2 cellular contexts compared by ENCODE assay signal in genomic region chr16:324201-324450, GRCh38.
TF ChIP-seq lines count a peak whose summit lies in the region.

No MANE protein-coding gene starts in this region.

TF ChIP-seq in GM23338, 12 proteins besides CTCF, POLR2A, EP300 and RAD21:
- TF ChIP-seq CREB1 (CRISPR knock-in tag; IDR thresholded peaks at IDR 0.05; ENCODE audit: low read depth) (no peak), REST (IDR thresholded peaks at IDR 0.05; ENCODE audit: unreplicated experiment) (no peak), EZH2 (IDR thresholded peaks at IDR 0.05; ENCODE audit: low read depth, unreplicated experiment) (no peak), ZNF114 (CRISPR knock-in tag; IDR thresholded peaks at IDR 0.05) (no peak), EZH2phosphoT487 (IDR thresholded peaks at IDR 0.05; ENCODE audit: unreplicated experiment) (no peak), JUNB (IDR thresholded peaks at IDR 0.05; ENCODE audit: unreplicated experiment) (no peak), NANOG (IDR thresholded peaks at IDR 0.05; ENCODE audit: borderline replicate concordance) (no peak)
- TF ChIP-seq, protein P1, sequence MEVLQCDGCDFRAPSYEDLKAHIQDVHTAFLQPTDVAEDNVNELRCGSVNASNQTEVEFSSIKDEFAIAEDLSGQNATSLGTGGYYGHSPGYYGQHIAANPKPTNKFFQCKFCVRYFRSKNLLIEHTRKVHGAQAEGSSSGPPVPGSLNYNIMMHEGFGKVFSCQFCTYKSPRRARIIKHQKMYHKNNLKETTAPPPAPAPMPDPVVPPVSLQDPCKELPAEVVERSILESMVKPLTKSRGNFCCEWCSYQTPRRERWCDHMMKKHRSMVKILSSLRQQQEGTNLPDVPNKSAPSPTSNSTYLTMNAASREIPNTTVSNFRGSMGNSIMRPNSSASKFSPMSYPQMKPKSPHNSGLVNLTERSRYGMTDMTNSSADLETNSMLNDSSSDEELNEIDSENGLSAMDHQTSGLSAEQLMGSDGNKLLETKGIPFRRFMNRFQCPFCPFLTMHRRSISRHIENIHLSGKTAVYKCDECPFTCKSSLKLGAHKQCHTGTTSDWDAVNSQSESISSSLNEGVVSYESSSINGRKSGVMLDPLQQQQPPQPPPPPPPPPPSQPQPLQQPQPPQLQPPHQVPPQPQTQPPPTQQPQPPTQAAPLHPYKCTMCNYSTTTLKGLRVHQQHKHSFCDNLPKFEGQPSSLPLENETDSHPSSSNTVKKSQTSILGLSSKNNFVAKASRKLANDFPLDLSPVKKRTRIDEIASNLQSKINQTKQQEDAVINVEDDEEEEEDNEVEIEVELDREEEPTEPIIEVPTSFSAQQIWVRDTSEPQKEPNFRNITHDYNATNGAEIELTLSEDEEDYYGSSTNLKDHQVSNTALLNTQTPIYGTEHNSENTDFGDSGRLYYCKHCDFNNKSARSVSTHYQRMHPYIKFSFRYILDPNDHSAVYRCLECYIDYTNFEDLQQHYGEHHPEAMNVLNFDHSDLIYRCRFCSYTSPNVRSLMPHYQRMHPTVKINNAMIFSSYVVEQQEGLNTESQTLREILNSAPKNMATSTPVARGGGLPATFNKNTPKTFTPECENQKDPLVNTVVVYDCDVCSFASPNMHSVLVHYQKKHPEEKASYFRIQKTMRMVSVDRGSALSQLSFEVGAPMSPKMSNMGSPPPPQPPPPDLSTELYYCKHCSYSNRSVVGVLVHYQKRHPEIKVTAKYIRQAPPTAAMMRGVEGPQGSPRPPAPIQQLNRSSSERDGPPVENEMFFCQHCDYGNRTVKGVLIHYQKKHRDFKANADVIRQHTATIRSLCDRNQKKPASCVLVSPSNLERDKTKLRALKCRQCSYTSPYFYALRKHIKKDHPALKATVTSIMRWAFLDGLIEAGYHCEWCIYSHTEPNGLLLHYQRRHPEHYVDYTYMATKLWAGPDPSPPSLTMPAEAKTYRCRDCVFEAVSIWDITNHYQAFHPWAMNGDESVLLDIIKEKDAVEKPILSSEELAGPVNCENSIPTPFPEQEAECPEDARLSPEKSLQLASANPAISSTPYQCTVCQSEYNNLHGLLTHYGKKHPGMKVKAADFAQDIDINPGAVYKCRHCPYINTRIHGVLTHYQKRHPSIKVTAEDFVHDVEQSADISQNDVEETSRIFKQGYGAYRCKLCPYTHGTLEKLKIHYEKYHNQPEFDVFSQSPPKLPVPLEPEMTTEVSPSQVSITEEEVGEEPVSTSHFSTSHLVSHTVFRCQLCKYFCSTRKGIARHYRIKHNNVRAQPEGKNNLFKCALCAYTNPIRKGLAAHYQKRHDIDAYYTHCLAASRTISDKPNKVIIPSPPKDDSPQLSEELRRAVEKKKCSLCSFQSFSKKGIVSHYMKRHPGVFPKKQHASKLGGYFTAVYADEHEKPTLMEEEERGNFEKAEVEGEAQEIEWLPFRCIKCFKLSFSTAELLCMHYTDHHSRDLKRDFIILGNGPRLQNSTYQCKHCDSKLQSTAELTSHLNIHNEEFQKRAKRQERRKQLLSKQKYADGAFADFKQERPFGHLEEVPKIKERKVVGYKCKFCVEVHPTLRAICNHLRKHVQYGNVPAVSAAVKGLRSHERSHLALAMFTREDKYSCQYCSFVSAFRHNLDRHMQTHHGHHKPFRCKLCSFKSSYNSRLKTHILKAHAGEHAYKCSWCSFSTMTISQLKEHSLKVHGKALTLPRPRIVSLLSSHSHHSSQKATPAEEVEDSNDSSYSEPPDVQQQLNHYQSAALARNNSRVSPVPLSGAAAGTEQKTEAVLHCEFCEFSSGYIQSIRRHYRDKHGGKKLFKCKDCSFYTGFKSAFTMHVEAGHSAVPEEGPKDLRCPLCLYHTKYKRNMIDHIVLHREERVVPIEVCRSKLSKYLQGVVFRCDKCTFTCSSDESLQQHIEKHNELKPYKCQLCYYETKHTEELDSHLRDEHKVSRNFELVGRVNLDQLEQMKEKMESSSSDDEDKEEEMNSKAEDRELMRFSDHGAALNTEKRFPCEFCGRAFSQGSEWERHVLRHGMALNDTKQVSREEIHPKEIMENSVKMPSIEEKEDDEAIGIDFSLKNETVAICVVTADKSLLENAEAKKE (CRISPR knock-in tag; IDR thresholded peaks at IDR 0.05): no peak
- TF ChIP-seq, protein P2, sequence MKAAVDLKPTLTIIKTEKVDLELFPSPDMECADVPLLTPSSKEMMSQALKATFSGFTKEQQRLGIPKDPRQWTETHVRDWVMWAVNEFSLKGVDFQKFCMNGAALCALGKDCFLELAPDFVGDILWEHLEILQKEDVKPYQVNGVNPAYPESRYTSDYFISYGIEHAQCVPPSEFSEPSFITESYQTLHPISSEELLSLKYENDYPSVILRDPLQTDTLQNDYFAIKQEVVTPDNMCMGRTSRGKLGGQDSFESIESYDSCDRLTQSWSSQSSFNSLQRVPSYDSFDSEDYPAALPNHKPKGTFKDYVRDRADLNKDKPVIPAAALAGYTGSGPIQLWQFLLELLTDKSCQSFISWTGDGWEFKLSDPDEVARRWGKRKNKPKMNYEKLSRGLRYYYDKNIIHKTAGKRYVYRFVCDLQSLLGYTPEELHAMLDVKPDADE (IDR thresholded peaks at IDR 0.05): no peak

TF ChIP-seq in K562, 482 proteins besides CTCF, POLR2A, EP300 and RAD21 (continues in another document):
- TF ChIP-seq MYC (IDR thresholded peaks at IDR 0.05; ENCODE audit: low read depth, low read length): no peak
- TF ChIP-seq MYC (CRISPR knock-in tag; IDR thresholded peaks at IDR 0.05; ENCODE audit: borderline replicate concordance, low read depth): 0 out of 2 replicates have a peak, but pooled peaks have one; percentile 24
- TF ChIP-seq, protein P3, sequence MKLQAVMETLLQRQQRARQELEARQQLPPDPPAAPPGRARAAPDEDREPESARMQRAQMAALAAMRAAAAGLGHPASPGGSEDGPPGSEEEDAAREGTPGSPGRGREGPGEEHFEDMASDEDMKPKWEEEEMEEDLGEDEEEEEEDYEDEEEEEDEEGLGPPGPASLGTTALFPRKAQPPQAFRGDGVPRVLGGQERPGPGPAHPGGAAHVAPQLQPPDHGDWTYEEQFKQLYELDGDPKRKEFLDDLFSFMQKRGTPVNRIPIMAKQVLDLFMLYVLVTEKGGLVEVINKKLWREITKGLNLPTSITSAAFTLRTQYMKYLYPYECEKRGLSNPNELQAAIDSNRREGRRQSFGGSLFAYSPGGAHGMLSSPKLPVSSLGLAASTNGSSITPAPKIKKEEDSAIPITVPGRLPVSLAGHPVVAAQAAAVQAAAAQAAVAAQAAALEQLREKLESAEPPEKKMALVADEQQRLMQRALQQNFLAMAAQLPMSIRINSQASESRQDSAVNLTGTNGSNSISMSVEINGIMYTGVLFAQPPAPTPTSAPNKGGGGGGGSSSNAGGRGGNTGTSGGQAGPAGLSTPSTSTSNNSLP (IDR thresholded peaks at IDR 0.05; ENCODE audit: borderline replicate concordance, low read depth, low read length): no peak
- peak; percentile 70; the same call in 1 of the 2 replicates for TF ChIP-seq MIER1 (IDR thresholded peaks at IDR 0.05; ENCODE audit: low read depth)
- no peak for TF ChIP-seq PHF21A (IDR thresholded peaks at IDR 0.05; ENCODE audit: borderline replicate concordance, low read depth)
- no peak for TF ChIP-seq PATZ1 (CRISPR knock-in tag; IDR thresholded peaks at IDR 0.05; ENCODE audit: borderline replicate concordance)
- TF ChIP-seq HDAC6 (IDR thresholded peaks at IDR 0.05; ENCODE audit: low read depth, low read length): no peak
- TF ChIP-seq BDP1 (IDR thresholded peaks at IDR 0.05; ENCODE audit: insufficient read depth, insufficient read length): no peak
- peak; percentile 52 for TF ChIP-seq RBFOX2 (IDR thresholded peaks at IDR 0.05; ENCODE audit: low read depth, low read length)
- no peak for TF ChIP-seq CGGBP1 (CRISPR knock-in tag; IDR thresholded peaks at IDR 0.05)
- no peak for TF ChIP-seq BACH1 (tag; IDR thresholded peaks at IDR 0.05)
- no peak for TF ChIP-seq NR4A1 (CRISPR knock-in tag; IDR thresholded peaks at IDR 0.05)
- 0 out of 2 replicates have a peak, but pooled peaks have one; percentile 36 for TF ChIP-seq NR4A1 (tag; IDR thresholded peaks at IDR 0.05)
- TF ChIP-seq, protein P4, sequence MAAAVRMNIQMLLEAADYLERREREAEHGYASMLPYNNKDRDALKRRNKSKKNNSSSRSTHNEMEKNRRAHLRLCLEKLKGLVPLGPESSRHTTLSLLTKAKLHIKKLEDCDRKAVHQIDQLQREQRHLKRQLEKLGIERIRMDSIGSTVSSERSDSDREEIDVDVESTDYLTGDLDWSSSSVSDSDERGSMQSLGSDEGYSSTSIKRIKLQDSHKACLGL (CRISPR knock-in tag; IDR thresholded peaks at IDR 0.05; ENCODE audit: borderline replicate concordance, poor library complexity, severe bottlenecking): peak; percentile 16
- TF ChIP-seq, protein P5, sequence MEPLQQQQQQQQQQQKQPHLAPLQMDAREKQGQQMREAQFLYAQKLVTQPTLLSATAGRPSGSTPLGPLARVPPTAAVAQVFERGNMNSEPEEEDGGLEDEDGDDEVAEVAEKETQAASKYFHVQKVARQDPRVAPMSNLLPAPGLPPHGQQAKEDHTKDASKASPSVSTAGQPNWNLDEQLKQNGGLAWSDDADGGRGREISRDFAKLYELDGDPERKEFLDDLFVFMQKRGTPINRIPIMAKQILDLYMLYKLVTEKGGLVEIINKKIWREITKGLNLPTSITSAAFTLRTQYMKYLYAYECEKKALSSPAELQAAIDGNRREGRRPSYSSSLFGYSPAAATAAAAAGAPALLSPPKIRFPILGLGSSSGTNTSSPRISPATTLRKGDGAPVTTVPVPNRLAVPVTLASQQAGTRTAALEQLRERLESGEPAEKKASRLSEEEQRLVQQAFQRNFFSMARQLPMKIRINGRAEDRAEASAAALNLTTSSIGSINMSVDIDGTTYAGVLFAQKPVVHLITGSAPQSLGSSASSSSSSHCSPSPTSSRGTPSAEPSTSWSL (CRISPR knock-in tag; IDR thresholded peaks at IDR 0.05; ENCODE audit: borderline replicate concordance): no peak
- no peak for TF ChIP-seq NUFIP1 (IDR thresholded peaks at IDR 0.05; ENCODE audit: partially characterized antibody)
- TF ChIP-seq TAL1 (IDR thresholded peaks at IDR 0.05): no peak
- no peak for TF ChIP-seq PKNOX1 (IDR thresholded peaks at IDR 0.05)
- TF ChIP-seq ESRRA (IDR thresholded peaks at IDR 0.05; ENCODE audit: borderline replicate concordance, low read depth): no peak
- no peak for TF ChIP-seq NFIX (CRISPR knock-in tag; IDR thresholded peaks at IDR 0.05; ENCODE audit: low read depth)
- no peak for TF ChIP-seq RCOR1 (IDR thresholded peaks at IDR 0.05; ENCODE audit: borderline replicate concordance in 1 of 2, low read depth in 2 of 2, low read length in 2 of 2)
- TF ChIP-seq ZFX (CRISPR knock-in tag; IDR thresholded peaks at IDR 0.05): peak; percentile 89
- peak; percentile 79; the same call in 1 of the 2 replicates for TF ChIP-seq NR1H2 (CRISPR knock-in tag; IDR thresholded peaks at IDR 0.05)
- TF ChIP-seq POLR2G (IDR thresholded peaks at IDR 0.05; ENCODE audit: low read depth, low read length): no peak
- no peak for TF ChIP-seq HDAC2 (IDR thresholded peaks at IDR 0.05)
- TF ChIP-seq CHD1 (IDR thresholded peaks at IDR 0.05; ENCODE audit: low read length): peak; percentile 27
- no peak for TF ChIP-seq MCM5 (IDR thresholded peaks at IDR 0.05; ENCODE audit: low read depth)
- no peak; the same call in 1 of the 2 replicates for TF ChIP-seq L3MBTL2 (IDR thresholded peaks at IDR 0.05)
- no peak for TF ChIP-seq THRB (CRISPR knock-in tag; conservative IDR thresholded peaks at IDR 0.05)
- 0 out of 4 replicates have a peak, but pooled peaks of 1 of the 2 experiments have one; percentile 33 for TF ChIP-seq TEAD1 (CRISPR knock-in tag; IDR thresholded peaks at IDR 0.05)
- TF ChIP-seq SPI1 (IDR thresholded peaks at IDR 0.05; ENCODE audit: borderline replicate concordance, low read depth, low read length): no peak
- no peak for TF ChIP-seq SRSF1 (IDR thresholded peaks at IDR 0.05; ENCODE audit: low read depth, low read length)
- TF ChIP-seq CREB1 (IDR thresholded peaks at IDR 0.05): no peak
- no peak for TF ChIP-seq CREB1 (CRISPR knock-in tag; IDR thresholded peaks at IDR 0.05)
- peak; percentile 9; the same call in 1 of the 2 replicates for TF ChIP-seq SREBF2 (CRISPR knock-in tag; IDR thresholded peaks at IDR 0.05)
- TF ChIP-seq, protein P6, sequence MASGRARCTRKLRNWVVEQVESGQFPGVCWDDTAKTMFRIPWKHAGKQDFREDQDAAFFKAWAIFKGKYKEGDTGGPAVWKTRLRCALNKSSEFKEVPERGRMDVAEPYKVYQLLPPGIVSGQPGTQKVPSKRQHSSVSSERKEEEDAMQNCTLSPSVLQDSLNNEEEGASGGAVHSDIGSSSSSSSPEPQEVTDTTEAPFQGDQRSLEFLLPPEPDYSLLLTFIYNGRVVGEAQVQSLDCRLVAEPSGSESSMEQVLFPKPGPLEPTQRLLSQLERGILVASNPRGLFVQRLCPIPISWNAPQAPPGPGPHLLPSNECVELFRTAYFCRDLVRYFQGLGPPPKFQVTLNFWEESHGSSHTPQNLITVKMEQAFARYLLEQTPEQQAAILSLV (tag; IDR thresholded peaks at IDR 0.05): no peak
